ENCODE assay signal across 1 cellular context in the genomic region with DNA sequence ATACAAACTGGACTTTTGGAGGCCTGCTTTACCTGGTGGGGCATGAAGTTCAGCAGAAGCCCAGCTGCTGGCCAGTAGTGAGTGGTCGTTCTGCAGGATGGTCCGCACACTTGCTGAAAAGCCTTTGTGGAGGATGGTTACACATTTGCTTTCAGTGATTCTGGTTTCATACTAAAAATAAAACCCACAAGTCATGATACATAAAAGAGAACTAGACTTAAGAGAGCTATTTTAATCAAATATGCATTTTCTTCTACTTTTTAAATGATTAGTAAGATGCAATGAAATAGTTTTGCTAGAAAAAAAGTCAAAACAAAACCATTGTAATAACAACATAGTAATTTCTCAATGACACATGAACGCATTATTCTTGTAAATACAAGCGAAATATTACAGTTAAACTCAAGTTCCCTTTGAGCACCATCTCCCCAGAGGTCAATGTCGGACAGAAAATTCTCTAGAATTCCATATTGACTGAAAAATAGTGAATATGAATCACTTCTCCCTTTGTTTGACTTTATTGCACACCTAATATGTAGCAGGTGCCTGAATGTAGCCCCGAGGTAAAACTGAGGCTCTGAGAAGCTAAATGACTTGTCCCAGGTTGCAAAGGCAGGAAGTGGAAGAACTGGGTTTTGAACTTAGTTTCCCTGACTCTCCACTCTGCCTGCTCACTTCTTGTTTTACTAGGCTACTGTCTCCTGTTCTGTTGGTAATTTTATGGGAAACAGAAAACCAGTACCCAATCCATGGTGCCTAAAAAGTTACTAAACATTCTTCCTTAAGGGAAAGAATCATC.
A peak's percentile ranks its signal among the peaks of the same experiment; 100 is the strongest.
TF ChIP-seq lines count a peak whose summit lies in the region.

No MANE protein-coding gene starts in this region.

TF ChIP-seq in GM12878, 131 proteins besides CTCF, POLR2A, EP300 and RAD21 (continued from another document and continues in another):
- TF ChIP-seq DPF2 (IDR thresholded peaks at IDR 0.05): no peak
- no peak for TF ChIP-seq STAT3 (IDR thresholded peaks at IDR 0.05; ENCODE audit: low read depth, low read length)
- TF ChIP-seq RCOR1 (conservative IDR thresholded peaks at IDR 0.05; ENCODE audit: low read depth, low read length): no peak
- no peak for TF ChIP-seq ZBED1 (IDR thresholded peaks at IDR 0.05; ENCODE audit: borderline replicate concordance)
- no peak for TF ChIP-seq ZNF24 (IDR thresholded peaks at IDR 0.05)
- TF ChIP-seq, protein P1, sequence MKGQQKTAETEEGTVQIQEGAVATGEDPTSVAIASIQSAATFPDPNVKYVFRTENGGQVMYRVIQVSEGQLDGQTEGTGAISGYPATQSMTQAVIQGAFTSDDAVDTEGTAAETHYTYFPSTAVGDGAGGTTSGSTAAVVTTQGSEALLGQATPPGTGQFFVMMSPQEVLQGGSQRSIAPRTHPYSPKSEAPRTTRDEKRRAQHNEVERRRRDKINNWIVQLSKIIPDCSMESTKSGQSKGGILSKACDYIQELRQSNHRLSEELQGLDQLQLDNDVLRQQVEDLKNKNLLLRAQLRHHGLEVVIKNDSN (IDR thresholded peaks at IDR 0.05; ENCODE audit: borderline replicate concordance, extremely low read length, insufficient read depth, low read depth, low read length): no peak
- TF ChIP-seq TCF7 (IDR thresholded peaks at IDR 0.05; ENCODE audit: borderline replicate concordance): peak; percentile 85
- TF ChIP-seq SPI1 (IDR thresholded peaks at IDR 0.05; ENCODE audit: borderline replicate concordance, insufficient read depth, low read depth, low read length): peak; percentile 36; the same call in 1 of the 2 replicates
- TF ChIP-seq, protein P2, sequence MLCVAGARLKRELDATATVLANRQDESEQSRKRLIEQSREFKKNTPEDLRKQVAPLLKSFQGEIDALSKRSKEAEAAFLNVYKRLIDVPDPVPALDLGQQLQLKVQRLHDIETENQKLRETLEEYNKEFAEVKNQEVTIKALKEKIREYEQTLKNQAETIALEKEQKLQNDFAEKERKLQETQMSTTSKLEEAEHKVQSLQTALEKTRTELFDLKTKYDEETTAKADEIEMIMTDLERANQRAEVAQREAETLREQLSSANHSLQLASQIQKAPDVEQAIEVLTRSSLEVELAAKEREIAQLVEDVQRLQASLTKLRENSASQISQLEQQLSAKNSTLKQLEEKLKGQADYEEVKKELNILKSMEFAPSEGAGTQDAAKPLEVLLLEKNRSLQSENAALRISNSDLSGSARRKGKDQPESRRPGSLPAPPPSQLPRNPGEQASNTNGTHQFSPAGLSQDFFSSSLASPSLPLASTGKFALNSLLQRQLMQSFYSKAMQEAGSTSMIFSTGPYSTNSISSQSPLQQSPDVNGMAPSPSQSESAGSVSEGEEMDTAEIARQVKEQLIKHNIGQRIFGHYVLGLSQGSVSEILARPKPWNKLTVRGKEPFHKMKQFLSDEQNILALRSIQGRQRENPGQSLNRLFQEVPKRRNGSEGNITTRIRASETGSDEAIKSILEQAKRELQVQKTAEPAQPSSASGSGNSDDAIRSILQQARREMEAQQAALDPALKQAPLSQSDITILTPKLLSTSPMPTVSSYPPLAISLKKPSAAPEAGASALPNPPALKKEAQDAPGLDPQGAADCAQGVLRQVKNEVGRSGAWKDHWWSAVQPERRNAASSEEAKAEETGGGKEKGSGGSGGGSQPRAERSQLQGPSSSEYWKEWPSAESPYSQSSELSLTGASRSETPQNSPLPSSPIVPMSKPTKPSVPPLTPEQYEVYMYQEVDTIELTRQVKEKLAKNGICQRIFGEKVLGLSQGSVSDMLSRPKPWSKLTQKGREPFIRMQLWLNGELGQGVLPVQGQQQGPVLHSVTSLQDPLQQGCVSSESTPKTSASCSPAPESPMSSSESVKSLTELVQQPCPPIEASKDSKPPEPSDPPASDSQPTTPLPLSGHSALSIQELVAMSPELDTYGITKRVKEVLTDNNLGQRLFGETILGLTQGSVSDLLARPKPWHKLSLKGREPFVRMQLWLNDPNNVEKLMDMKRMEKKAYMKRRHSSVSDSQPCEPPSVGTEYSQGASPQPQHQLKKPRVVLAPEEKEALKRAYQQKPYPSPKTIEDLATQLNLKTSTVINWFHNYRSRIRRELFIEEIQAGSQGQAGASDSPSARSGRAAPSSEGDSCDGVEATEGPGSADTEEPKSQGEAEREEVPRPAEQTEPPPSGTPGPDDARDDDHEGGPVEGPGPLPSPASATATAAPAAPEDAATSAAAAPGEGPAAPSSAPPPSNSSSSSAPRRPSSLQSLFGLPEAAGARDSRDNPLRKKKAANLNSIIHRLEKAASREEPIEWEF (IDR thresholded peaks at IDR 0.05; ENCODE audit: insufficient replicate concordance, low read depth, low read length): no peak
- TF ChIP-seq, protein P3, sequence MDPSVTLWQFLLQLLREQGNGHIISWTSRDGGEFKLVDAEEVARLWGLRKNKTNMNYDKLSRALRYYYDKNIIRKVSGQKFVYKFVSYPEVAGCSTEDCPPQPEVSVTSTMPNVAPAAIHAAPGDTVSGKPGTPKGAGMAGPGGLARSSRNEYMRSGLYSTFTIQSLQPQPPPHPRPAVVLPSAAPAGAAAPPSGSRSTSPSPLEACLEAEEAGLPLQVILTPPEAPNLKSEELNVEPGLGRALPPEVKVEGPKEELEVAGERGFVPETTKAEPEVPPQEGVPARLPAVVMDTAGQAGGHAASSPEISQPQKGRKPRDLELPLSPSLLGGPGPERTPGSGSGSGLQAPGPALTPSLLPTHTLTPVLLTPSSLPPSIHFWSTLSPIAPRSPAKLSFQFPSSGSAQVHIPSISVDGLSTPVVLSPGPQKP (IDR thresholded peaks at IDR 0.05; ENCODE audit: low read depth, low read length): no peak
- TF ChIP-seq, protein P4, sequence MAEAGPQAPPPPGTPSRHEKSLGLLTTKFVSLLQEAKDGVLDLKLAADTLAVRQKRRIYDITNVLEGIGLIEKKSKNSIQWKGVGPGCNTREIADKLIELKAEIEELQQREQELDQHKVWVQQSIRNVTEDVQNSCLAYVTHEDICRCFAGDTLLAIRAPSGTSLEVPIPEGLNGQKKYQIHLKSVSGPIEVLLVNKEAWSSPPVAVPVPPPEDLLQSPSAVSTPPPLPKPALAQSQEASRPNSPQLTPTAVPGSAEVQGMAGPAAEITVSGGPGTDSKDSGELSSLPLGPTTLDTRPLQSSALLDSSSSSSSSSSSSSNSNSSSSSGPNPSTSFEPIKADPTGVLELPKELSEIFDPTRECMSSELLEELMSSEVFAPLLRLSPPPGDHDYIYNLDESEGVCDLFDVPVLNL (IDR thresholded peaks at IDR 0.05; ENCODE audit: low read depth, low read length): no peak
- peak; percentile 74 for TF ChIP-seq JUNB (IDR thresholded peaks at IDR 0.05)
- no peak for TF ChIP-seq FOXK2 (IDR thresholded peaks at IDR 0.05)
- TF ChIP-seq SMARCA5 (IDR thresholded peaks at IDR 0.05): no peak
- TF ChIP-seq ZNF207 (IDR thresholded peaks at IDR 0.05; ENCODE audit: borderline replicate concordance): no peak
- no peak for TF ChIP-seq NR2C2 (IDR thresholded peaks at IDR 0.05; ENCODE audit: borderline replicate concordance, control insufficient read depth, insufficient read length, low read depth)
- no peak for TF ChIP-seq EED (IDR thresholded peaks at IDR 0.05; ENCODE audit: low read depth)
- TF ChIP-seq SIN3A (IDR thresholded peaks at IDR 0.05; ENCODE audit: low read depth, low read length): no peak
- no peak for TF ChIP-seq POLR2AphosphoS2 (IDR thresholded peaks at IDR 0.05; ENCODE audit: low read depth, low read length)
- no peak for TF ChIP-seq RELA (IDR thresholded peaks at IDR 0.05; ENCODE audit: borderline replicate concordance, partially characterized antibody)
- TF ChIP-seq ASH2L (IDR thresholded peaks at IDR 0.05; ENCODE audit: borderline replicate concordance, low read depth): no peak
- TF ChIP-seq YBX1 (IDR thresholded peaks at IDR 0.05): no peak
- TF ChIP-seq TBL1XR1 (IDR thresholded peaks at IDR 0.05; ENCODE audit: low read depth, low read length): no peak
- no peak for TF ChIP-seq BCL11A (IDR thresholded peaks at IDR 0.05; ENCODE audit: low read depth, low read length)
- no peak for TF ChIP-seq HCFC1 (IDR thresholded peaks at IDR 0.05; ENCODE audit: low read length)
- no peak for TF ChIP-seq IRF4 (IDR thresholded peaks at IDR 0.05; ENCODE audit: low read depth, low read length)
- TF ChIP-seq MXI1 (IDR thresholded peaks at IDR 0.05; ENCODE audit: low read depth, low read length): no peak
- TF ChIP-seq, protein P5, sequence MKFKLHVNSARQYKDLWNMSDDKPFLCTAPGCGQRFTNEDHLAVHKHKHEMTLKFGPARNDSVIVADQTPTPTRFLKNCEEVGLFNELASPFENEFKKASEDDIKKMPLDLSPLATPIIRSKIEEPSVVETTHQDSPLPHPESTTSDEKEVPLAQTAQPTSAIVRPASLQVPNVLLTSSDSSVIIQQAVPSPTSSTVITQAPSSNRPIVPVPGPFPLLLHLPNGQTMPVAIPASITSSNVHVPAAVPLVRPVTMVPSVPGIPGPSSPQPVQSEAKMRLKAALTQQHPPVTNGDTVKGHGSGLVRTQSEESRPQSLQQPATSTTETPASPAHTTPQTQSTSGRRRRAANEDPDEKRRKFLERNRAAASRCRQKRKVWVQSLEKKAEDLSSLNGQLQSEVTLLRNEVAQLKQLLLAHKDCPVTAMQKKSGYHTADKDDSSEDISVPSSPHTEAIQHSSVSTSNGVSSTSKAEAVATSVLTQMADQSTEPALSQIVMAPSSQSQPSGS (IDR thresholded peaks at IDR 0.05; ENCODE audit: low read length): peak; percentile 73
- TF ChIP-seq YY1 (IDR thresholded peaks at IDR 0.05; ENCODE audit: low read depth, low read length): no peak
- no peak for TF ChIP-seq KLF5 (IDR thresholded peaks at IDR 0.05; ENCODE audit: partially characterized antibody)
- no peak for TF ChIP-seq CBFB (IDR thresholded peaks at IDR 0.05; ENCODE audit: low read depth)
- no peak for TF ChIP-seq TARDBP (IDR thresholded peaks at IDR 0.05; ENCODE audit: borderline replicate concordance)
- no peak for TF ChIP-seq BRCA1 (IDR thresholded peaks at IDR 0.05; ENCODE audit: low read depth, low read length)
- TF ChIP-seq, protein P6, sequence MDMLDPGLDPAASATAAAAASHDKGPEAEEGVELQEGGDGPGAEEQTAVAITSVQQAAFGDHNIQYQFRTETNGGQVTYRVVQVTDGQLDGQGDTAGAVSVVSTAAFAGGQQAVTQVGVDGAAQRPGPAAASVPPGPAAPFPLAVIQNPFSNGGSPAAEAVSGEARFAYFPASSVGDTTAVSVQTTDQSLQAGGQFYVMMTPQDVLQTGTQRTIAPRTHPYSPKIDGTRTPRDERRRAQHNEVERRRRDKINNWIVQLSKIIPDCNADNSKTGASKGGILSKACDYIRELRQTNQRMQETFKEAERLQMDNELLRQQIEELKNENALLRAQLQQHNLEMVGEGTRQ (IDR thresholded peaks at IDR 0.05; ENCODE audit: borderline replicate concordance, low read depth, low read length): no peak
- TF ChIP-seq BHLHE40 (IDR thresholded peaks at IDR 0.05; ENCODE audit: borderline replicate concordance in 1 of 2, low read depth in 2 of 2, low read length in 1 of 2): no peak
- TF ChIP-seq BACH1 (IDR thresholded peaks at IDR 0.05; ENCODE audit: borderline replicate concordance): no peak
- no peak for TF ChIP-seq SRF (IDR thresholded peaks at IDR 0.05; ENCODE audit: low read depth in 2 of 2, low read length in 2 of 2)
- no peak for TF ChIP-seq ZZZ3 (IDR thresholded peaks at IDR 0.05; ENCODE audit: control insufficient read depth, insufficient read length, low read depth)
- TF ChIP-seq, protein P7, sequence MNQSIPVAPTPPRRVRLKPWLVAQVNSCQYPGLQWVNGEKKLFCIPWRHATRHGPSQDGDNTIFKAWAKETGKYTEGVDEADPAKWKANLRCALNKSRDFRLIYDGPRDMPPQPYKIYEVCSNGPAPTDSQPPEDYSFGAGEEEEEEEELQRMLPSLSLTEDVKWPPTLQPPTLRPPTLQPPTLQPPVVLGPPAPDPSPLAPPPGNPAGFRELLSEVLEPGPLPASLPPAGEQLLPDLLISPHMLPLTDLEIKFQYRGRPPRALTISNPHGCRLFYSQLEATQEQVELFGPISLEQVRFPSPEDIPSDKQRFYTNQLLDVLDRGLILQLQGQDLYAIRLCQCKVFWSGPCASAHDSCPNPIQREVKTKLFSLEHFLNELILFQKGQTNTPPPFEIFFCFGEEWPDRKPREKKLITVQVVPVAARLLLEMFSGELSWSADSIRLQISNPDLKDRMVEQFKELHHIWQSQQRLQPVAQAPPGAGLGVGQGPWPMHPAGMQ (IDR thresholded peaks at IDR 0.05; ENCODE audit: borderline replicate concordance): no peak
- peak; percentile 89 for TF ChIP-seq MEF2A (IDR thresholded peaks at IDR 0.05; ENCODE audit: insufficient read depth, low read depth, low read length)
- TF ChIP-seq NFXL1 (IDR thresholded peaks at IDR 0.05; ENCODE audit: borderline replicate concordance): no peak
- no peak for TF ChIP-seq TCF3 (IDR thresholded peaks at IDR 0.05; ENCODE audit: borderline replicate concordance, insufficient read depth, low read depth, low read length)
- no peak for TF ChIP-seq MTA2 (IDR thresholded peaks at IDR 0.05; ENCODE audit: low read depth)
- TF ChIP-seq JUND (IDR thresholded peaks at IDR 0.05; ENCODE audit: low read depth, low read length): no peak
- TF ChIP-seq FOXM1 (IDR thresholded peaks at IDR 0.05; ENCODE audit: low read depth, low read length): peak; percentile 62
- no peak for TF ChIP-seq FOS (IDR thresholded peaks at IDR 0.05; ENCODE audit: borderline replicate concordance, extremely low read depth, insufficient read length)
- no peak for TF ChIP-seq ZSCAN29 (IDR thresholded peaks at IDR 0.05)
- no peak for TF ChIP-seq CBX3 (IDR thresholded peaks at IDR 0.05; ENCODE audit: borderline replicate concordance, low read depth)
- TF ChIP-seq POU2F2 (IDR thresholded peaks at IDR 0.05; ENCODE audit: borderline replicate concordance, low read depth, low read length): no peak
- no peak for TF ChIP-seq ZNF217 (IDR thresholded peaks at IDR 0.05)
- no peak for TF ChIP-seq SIX5 (IDR thresholded peaks at IDR 0.05; ENCODE audit: low read depth, low read length, severe bottlenecking)
- no peak for TF ChIP-seq NFYA (IDR thresholded peaks at IDR 0.05; ENCODE audit: borderline replicate concordance, low read depth, low read length)
- no peak for TF ChIP-seq GATAD2B (conservative IDR thresholded peaks at IDR 0.05; ENCODE audit: low read depth)
- no peak for TF ChIP-seq MYC (IDR thresholded peaks at IDR 0.05; ENCODE audit: insufficient read depth, insufficient read length, insufficient replicate concordance, low read length, severe bottlenecking)
- TF ChIP-seq ZNF622 (IDR thresholded peaks at IDR 0.05): no peak
- no peak for TF ChIP-seq PAX5 (IDR thresholded peaks at IDR 0.05; ENCODE audit: borderline replicate concordance, low read depth, low read length)
